ENCODE assay signal across 1 cellular context in genomic region chr17:19538095-19539039, GRCh38.
A peak's percentile ranks its signal among the peaks of the same experiment; 100 is the strongest.
TF ChIP-seq lines count a peak whose summit lies in the region.

No MANE protein-coding gene starts in this region.

TF ChIP-seq in HepG2, 621 proteins besides CTCF, POLR2A, EP300 and RAD21 (continued from another document and continues in another):
- peak; percentile 96 for TF ChIP-seq PAXIP1 (CRISPR knock-in tag; conservative IDR thresholded peaks at IDR 0.05)
- no peak for TF ChIP-seq XRCC5 (optimal IDR thresholded peaks at IDR 0.05; ENCODE audit: low read length)
- no peak for TF ChIP-seq MNT (IDR thresholded peaks at IDR 0.05)
- TF ChIP-seq ZNF430 (CRISPR knock-in tag; IDR thresholded peaks at IDR 0.05): peak; percentile 93; the same call in 1 of the 2 replicates
- TF ChIP-seq NFE2L2 (IDR thresholded peaks at IDR 0.05; ENCODE audit: low read length): no peak
- no peak for TF ChIP-seq AKNA (CRISPR knock-in tag; IDR thresholded peaks at IDR 0.05; ENCODE audit: borderline replicate concordance)
- peak; percentile 69; the same call in 1 of the 2 replicates for TF ChIP-seq ZNF280D (CRISPR knock-in tag; IDR thresholded peaks at IDR 0.05)
- TF ChIP-seq ZNF318 (CRISPR knock-in tag; IDR thresholded peaks at IDR 0.05): peak; percentile 94
- no peak for TF ChIP-seq TCF12 (IDR thresholded peaks at IDR 0.05)
- peak; percentile 77; the same call in 1 of the 2 replicates for TF ChIP-seq TCF12 (CRISPR knock-in tag; IDR thresholded peaks at IDR 0.05)
- peak; percentile 25; the same call in 1 of the 2 replicates for TF ChIP-seq SMC3 (IDR thresholded peaks at IDR 0.05; ENCODE audit: low read length)
- no peak for TF ChIP-seq ZNF138 (CRISPR knock-in tag; IDR thresholded peaks at IDR 0.05; ENCODE audit: low read depth)
- peak; percentile 98 for TF ChIP-seq TFAP4 (IDR thresholded peaks at IDR 0.05; ENCODE audit: borderline replicate concordance, low read depth)
- peak; percentile 87 for TF ChIP-seq MLX (CRISPR knock-in tag; IDR thresholded peaks at IDR 0.05)
- peak; percentile 41; the same call in 1 of the 2 replicates for TF ChIP-seq ARID2 (CRISPR knock-in tag; IDR thresholded peaks at IDR 0.05; ENCODE audit: borderline replicate concordance)
- TF ChIP-seq POGZ (CRISPR knock-in tag; IDR thresholded peaks at IDR 0.05): peak; percentile 89
- peak; percentile 68 for TF ChIP-seq ZBTB33 (CRISPR knock-in tag; IDR thresholded peaks at IDR 0.05)
- peak; percentile 13; the same call in 1 of the 2 replicates for TF ChIP-seq TAF1 (CRISPR knock-in tag; IDR thresholded peaks at IDR 0.05)
- TF ChIP-seq ZNF484 (CRISPR knock-in tag; IDR thresholded peaks at IDR 0.05; ENCODE audit: borderline replicate concordance, low read depth): no peak
- 0 out of 2 replicates have a peak, but pooled peaks have one; percentile 5 for TF ChIP-seq AHR (CRISPR knock-in tag; IDR thresholded peaks at IDR 0.05)
- no peak for TF ChIP-seq ZNF607 (CRISPR knock-in tag; IDR thresholded peaks at IDR 0.05; ENCODE audit: borderline replicate concordance)
- TF ChIP-seq PHF20 (CRISPR knock-in tag; IDR thresholded peaks at IDR 0.05): 0 out of 2 replicates have a peak, but pooled peaks have one; percentile 35
- TF ChIP-seq ZNF777 (CRISPR knock-in tag; IDR thresholded peaks at IDR 0.05): no peak
